Comparison of ENCODE assay signal across 16 cellular contexts in the genomic region with DNA sequence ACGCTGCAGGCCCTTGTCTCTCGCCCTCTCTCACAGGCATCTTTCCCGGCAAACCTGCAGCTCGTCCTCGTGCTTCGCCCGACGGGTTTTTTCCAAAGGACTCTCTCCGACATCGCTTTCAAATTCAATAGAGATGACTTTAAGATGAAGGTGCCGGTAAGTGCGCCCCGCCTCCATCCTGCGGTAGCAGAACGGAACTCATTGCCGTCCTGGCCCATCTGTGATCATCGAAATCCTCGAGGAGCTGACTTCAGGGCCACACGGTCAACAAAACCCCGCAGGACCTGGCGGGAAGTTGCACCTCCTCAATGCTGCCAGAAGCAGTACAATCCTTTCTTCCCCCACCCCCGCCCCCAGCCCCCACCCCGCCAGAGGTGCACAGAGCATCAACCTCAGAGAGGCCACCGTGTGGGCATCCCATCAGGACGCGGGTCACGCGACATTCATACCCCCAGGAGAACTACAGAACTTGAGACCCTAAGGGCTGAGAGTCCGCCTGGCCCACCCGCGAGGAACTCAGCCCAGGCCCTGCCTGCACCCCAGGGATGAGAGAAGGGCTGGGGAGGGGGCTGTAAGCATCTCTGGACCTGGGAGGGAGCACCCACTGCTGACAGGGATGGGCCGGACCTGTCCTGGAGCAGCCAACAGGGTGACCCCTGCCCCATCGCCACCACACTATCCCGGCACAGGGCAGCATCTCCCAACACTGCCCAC. TPM values are rescaled to one million over a fixed set of nuclear protein-coding genes. Genes with fewer than 3 reads are reported as not detected.
DNase-seq lines count a peak whose midpoint lies in the region; ATAC-seq, FAIRE-seq and TF ChIP-seq lines count a peak whose summit lies in the region.
"Had no signal": no experiment of that assay in that cellular context is flagged by ENCODE, and none has a peak within 500 bp of the region (broad histone marks: within the 10 kb centered on the region; RNA-seq: fewer than 3 reads in every experiment).

No MANE protein-coding gene starts in this region.

- TF ChIP-seq RAD21 in H1 (IDR thresholded peaks at IDR 0.05 in 1 of 2, conservative IDR thresholded peaks at IDR 0.05 in 1 of 2; ENCODE audit: low read depth in 2 of 2, low read length in 2 of 2), result no peak

- H2BK15ac ChIP-seq in H1 (ENCODE audit: low read length), result no peak overlapping the region

- no peaks in the 10 kb centered on the region for H3K79me2 ChIP-seq in H1 (ENCODE audit: control insufficient read depth in 1 of 2, insufficient read depth in 2 of 2, low read length in 2 of 2)

- no peak overlapping the region for H3K56ac ChIP-seq in H1 (replicated peaks; ENCODE audit: insufficient read length, low read depth, low read length)

- H3K4ac ChIP-seq in H1 (replicated peaks; ENCODE audit: insufficient read length, low read depth, low read length), result no peak overlapping the region

- H3K4me3 ChIP-seq in H1 (ENCODE audit: extremely low read depth in 1 of 4, insufficient read depth in 2 of 4, low read depth in 3 of 4, low read length in 4 of 4) (no peak overlapping the region), lower lobe of right lung (no peak overlapping the region)

- no peaks in the 10 kb centered on the region for H3K9me3 Mint-ChIP-seq in WTC11
- H3K9me3 Mint-ChIP-seq in activated CD4-positive, alpha-beta T cell treated with anti-CD3 and anti-CD28 coated beads, Interleukin-2, amount 10 ng/mL, durations not matched to agents 7 days and 5 days, result no peaks in the 10 kb centered on the region

- H3K4me1 ChIP-seq in H1 (replicated peaks in 1 of 4; ENCODE audit: control insufficient read depth in 3 of 4, insufficient read depth in 4 of 4, low read length in 3 of 4), result peaks cover 0 to under 1% (median under 1%) of the 10 kb centered on the region in 4 experiments; a peak in 1 of 7 replicates
- no peaks in the 10 kb centered on the region for H3K4me1 ChIP-seq in lower lobe of right lung

- no peak overlapping the region for H3K4me3 Mint-ChIP-seq in WTC11
- H3K4me3 Mint-ChIP-seq in activated CD4-positive, alpha-beta T cell treated with anti-CD3 and anti-CD28 coated beads, Interleukin-2, amount 10 ng/mL, durations not matched to agents 7 days and 5 days, result no peak overlapping the region

- H3K23ac ChIP-seq in H1 (ENCODE audit: insufficient read length), result no peak overlapping the region

- no peak overlapping the region for H3K9ac ChIP-seq in H1 (replicated peaks in 1 of 4; ENCODE audit: extremely low read depth in 1 of 4, low read depth in 3 of 4, low read length in 3 of 4)

- POLR2A ChIA-PET in WTC11 (lab: Charles Lee) (no interaction called here), H1 (lab: Charles Lee; ENCODE audit: partially characterized antibody) (interaction anchor here (1.0 to 1.1 kb wide), 2 partner anchors 10 to 29 kb away, joined by 3 to 4 read pairs; no protein-coding TSS in a partner anchor)
- POLR2A ChIA-PET in activated CD4-positive, alpha-beta T cell treated with anti-CD3 and anti-CD28 coated beads, Interleukin-2, amount 10 ng/mL, durations not matched to agents 7 days and 5 days (lab: Charles Lee), result no interaction called here

- FAIRE-seq in H1 (lab: Jason Lieb, UNC), result no peak
- FAIRE-seq: GM19239 had no signal

- peaks cover 3% of the 10 kb centered on the region for H3K4me1 Mint-ChIP-seq in WTC11
- no peaks in the 10 kb centered on the region for H3K4me1 Mint-ChIP-seq in activated CD4-positive, alpha-beta T cell treated with anti-CD3 and anti-CD28 coated beads, Interleukin-2, amount 10 ng/mL, durations not matched to agents 7 days and 5 days

- H3K27me3 Mint-ChIP-seq in WTC11 (ENCODE audit: low read depth), result no peaks in the 10 kb centered on the region
- no peaks in the 10 kb centered on the region for H3K27me3 Mint-ChIP-seq in activated CD4-positive, alpha-beta T cell treated with anti-CD3 and anti-CD28 coated beads, Interleukin-2, amount 10 ng/mL, durations not matched to agents 7 days and 5 days

- no peak overlapping the region for H2AK5ac ChIP-seq in H1 (ENCODE audit: low read depth, low read length)

- no peak overlapping the region for H2BK120ac ChIP-seq in H1 (replicated peaks; ENCODE audit: low read depth, low read length)

- H3K36me3 ChIP-seq in H1 (ENCODE audit: control insufficient read depth in 2 of 4, insufficient read depth in 4 of 4, low read length in 3 of 4) (no peaks in the 10 kb centered on the region), lower lobe of right lung (no peaks in the 10 kb centered on the region)

- no peak for DNase-seq in WTC11 (ENCODE audit: low spot score)
- no peak for DNase-seq in H1 (ENCODE audit: low read depth in 1 of 2, low spot score in 2 of 2)
- peak; percentile 39 for DNase-seq in lower lobe of right lung
- DNase-seq in activated CD4-positive, alpha-beta T cell treated with anti-CD3 and anti-CD28 coated beads, Interleukin-2, amount 10 ng/mL, durations not matched to agents 7 days and 5 days, result no peak
- no peak for DNase-seq in cerebellar cortex (ENCODE audit: low spot score)
- DNase-seq: ACHN; AML-193; COR-L47; HCEC 1CT; NCI-H187; NCI-H69; NK-92 treated with Interleukin-12 subunit alpha and Interleukin-12 subunit beta, amount 100 ng/mL, for 24 hours had no signal

- no peak overlapping the region for H3K14ac ChIP-seq in H1 (ENCODE audit: insufficient read length)

- no peak overlapping the region for H4K5ac ChIP-seq in H1 (ENCODE audit: insufficient read length, low read depth, low read length)

- peak overlapping the region; percentile 60; the same call in 1 of the 2 replicates for H3K27ac Mint-ChIP-seq in WTC11
- H3K27ac Mint-ChIP-seq in activated CD4-positive, alpha-beta T cell treated with anti-CD3 and anti-CD28 coated beads, Interleukin-2, amount 10 ng/mL, durations not matched to agents 7 days and 5 days, result no peak overlapping the region

- peaks cover 0 to 3% of the 10 kb centered on the region in 2 experiments for H4K20me1 ChIP-seq in H1 (replicated peaks in 1 of 2; ENCODE audit: control insufficient read depth in 1 of 2, insufficient read depth in 2 of 2, low read length in 2 of 2)

- H4K91ac ChIP-seq in H1 (replicated peaks; ENCODE audit: insufficient read length, low read length), result no peak overlapping the region

- H3K27ac ChIP-seq in H1 (ENCODE audit: low read depth, low read length), result no peak overlapping the region
- H3K27ac ChIP-seq in lower lobe of right lung, result no peak overlapping the region
- H3K27ac ChIP-seq in temporal lobe (ENCODE audit: low read depth, low read length), result peak overlapping the region; percentile 45

- WGBS in H1 (ENCODE audit: extremely low coverage in 1 of 2, insufficient coverage in 1 of 2, insufficient read length in 1 of 2, insufficient replicate concordance in 2 of 2, low coverage in 1 of 2, low lambda C conversion rate in 2 of 2, missing lambda C conversion rate in 1 of 2), 2 experiments, result 88% methylated on average over 33 of the region's 34 CpGs; no CpG with 5 or more reads in 1 of the 2 experiments

- H2BK20ac ChIP-seq in H1 (ENCODE audit: low read length), result no peak overlapping the region

- CTCF ChIA-PET in WTC11 (lab: Charles Lee), result interaction anchor here (0.9 to 2.2 kb wide), 6 partner anchors 26 to 130 kb away, joined by 3 to 10 read pairs (median 5); no protein-coding TSS in a partner anchor
- CTCF ChIA-PET in H1 (lab: Charles Lee; ENCODE audit: partially characterized antibody), result interaction anchor here (0.7 to 4.9 kb wide), 10 partner anchors 10 to 561 kb away, joined by 3 to 20 read pairs (median 5); no protein-coding TSS in a partner anchor
- CTCF ChIA-PET in activated CD4-positive, alpha-beta T cell treated with anti-CD3 and anti-CD28 coated beads, Interleukin-2, amount 10 ng/mL, durations not matched to agents 7 days and 5 days (lab: Charles Lee), result no interaction called here

- H3K27me3 ChIP-seq in H1 (replicated peaks in 1 of 4; ENCODE audit: control insufficient read depth in 3 of 4, extremely low read depth in 1 of 4, insufficient read depth in 3 of 4, low read length in 3 of 4), result no peaks in the 10 kb centered on the region
- H3K27me3 ChIP-seq in lower lobe of right lung (ENCODE audit: low read depth), result no peaks in the 10 kb centered on the region

- H3K9me3 ChIP-seq in H1 (ENCODE audit: insufficient read depth in 2 of 2, low read depth in 1 of 2, low read length in 1 of 2) (peaks cover 0 to 8% of the 10 kb centered on the region in 2 experiments; a peak in 1 of 4 replicates), lower lobe of right lung (no peaks in the 10 kb centered on the region)

- no peaks in the 10 kb centered on the region for H3K79me1 ChIP-seq in H1 (ENCODE audit: low read depth, low read length)

- no peak for TF ChIP-seq EP300 in H1 (IDR thresholded peaks at IDR 0.05; ENCODE audit: borderline replicate concordance in 1 of 2, low read depth in 2 of 2, low read length in 2 of 2)

- no peak for TF ChIP-seq POLR2A in H1 (IDR thresholded peaks at IDR 0.05; ENCODE audit: control extremely low read depth in 1 of 2, low read depth in 2 of 2, low read length in 2 of 2)

- H3K18ac ChIP-seq in H1 (ENCODE audit: extremely low read depth, low read length), result no peak overlapping the region

- intact Hi-C loops in lower lobe of right lung (cut with DNase I), result no loop called here

- no peak overlapping the region for H2AFZ ChIP-seq in H1 (ENCODE audit: low read length)

- TF ChIP-seq CTCF in WTC11 (IDR thresholded peaks at IDR 0.05) (no peak), H1 (IDR thresholded peaks at IDR 0.05; ENCODE audit: control extremely low read depth in 1 of 3, insufficient read depth in 1 of 3, low read depth in 1 of 3, low read length in 3 of 3) (no peak), lower lobe of right lung (IDR thresholded peaks at IDR 0.05) (no peak)

- H2BK12ac ChIP-seq in H1 (ENCODE audit: low read depth, low read length), result no peak overlapping the region

- peaks cover 16% of the 10 kb centered on the region; the same call in 1 of the 2 replicates for H3K23me2 ChIP-seq in H1 (ENCODE audit: low read depth, low read length)

- no peak overlapping the region for H2BK5ac ChIP-seq in H1 (ENCODE audit: low read depth, low read length)

- H3K36me3 Mint-ChIP-seq in WTC11, result no peaks in the 10 kb centered on the region
- no peaks in the 10 kb centered on the region for H3K36me3 Mint-ChIP-seq in activated CD4-positive, alpha-beta T cell treated with anti-CD3 and anti-CD28 coated beads, Interleukin-2, amount 10 ng/mL, durations not matched to agents 7 days and 5 days (ENCODE audit: low read depth)

- no peak overlapping the region; the same call in 1 of the 2 replicates for H4K8ac ChIP-seq in H1 (ENCODE audit: extremely low read depth, insufficient read depth, low read length)

- no peak for ATAC-seq in WTC11
- no peak for ATAC-seq in lower lobe of right lung
- ATAC-seq in GM21619 (IDR thresholded peaks at IDR 0.05; ENCODE audit: unreplicated experiment), result no peak

- no peak overlapping the region for H3K4me2 ChIP-seq in H1 (ENCODE audit: insufficient read depth in 1 of 2, low read depth in 2 of 2, low read length in 2 of 2)

RNA-seq across cellular contexts. Expression of gene F7, which starts 44.9 kb away (rescaled TPM):
- total RNA-seq in WTC11 (2021) (0.26 to 1.5 TPM (median 1.3 TPM) in 3 replicates), lower lobe of right lung (not detected), temporal lobe (0.49 TPM)
- 0.43 and 0.67 TPM in 2 replicates for total RNA-seq in H1 (2021; fragmentation: NEBNext Ultra II Directional; extraction: Animal tissue kit (Norgen Biotek cat#: 25700))
- polyA plus RNA-seq in H1 (2011; rRNA removed), result 0.85 and 0.98 TPM in 2 replicates
- 0.93 TPM for polyA plus RNA-seq in H1 (2011; cell fraction: cytosol; rRNA removed)
- 4.3 TPM for polyA plus RNA-seq in H1 (2011; cell fraction: nucleus; rRNA removed)
- 0.39 to 1.4 TPM (median 0.95 TPM) in 4 replicates for polyA plus RNA-seq in H1 (2012, experiment 1 of 2)
- polyA plus RNA-seq in H1 (2012, experiment 2 of 2), result 0.12 TPM
- polyA plus RNA-seq in H1 (2013, experiment 1 of 2), result 0.18 TPM
- 0.18 TPM for polyA plus RNA-seq in H1 (2013, experiment 2 of 2)
- 1.5 and 3.2 TPM in 2 replicates for polyA minus RNA-seq in H1 (2011; rRNA and poly(A)+ RNA removed)
- not detected for polyA minus RNA-seq in H1 (2011; cell fraction: cytosol; rRNA and poly(A)+ RNA removed)
- polyA minus RNA-seq in H1 (2011; cell fraction: nucleus; rRNA and poly(A)+ RNA removed), result 2.6 TPM
- not detected for total RNA-seq in activated CD4-positive, alpha-beta T cell treated with anti-CD3 and anti-CD28 coated beads, Interleukin-2, amount 10 ng/mL, durations not matched to agents 7 days and 5 days
- total RNA-seq: OCI-LY7 had no signal
